ENCODE assay signal across 8 cellular contexts in genomic region chr7:50068850-50069551, GRCh38. TPM values are rescaled to one million over a fixed set of nuclear protein-coding genes. Genes with fewer than 3 reads are reported as not detected.
A peak's percentile ranks its signal among the peaks of the same experiment; 100 is the strongest.
DNase-seq lines count a peak whose midpoint lies in the region; ATAC-seq and TF ChIP-seq lines count a peak whose summit lies in the region.

No MANE protein-coding gene starts in this region.

- intact Hi-C loops in left colon (cut with DNase I, micrococcal nuclease) = no loop called here

- H3K4me1 ChIP-seq in suprapubic skin = peaks cover 15% of the 10 kb centered on the region

- TF ChIP-seq CTCF in suprapubic skin (IDR thresholded peaks at IDR 0.05) (no peak), WERI-Rb-1 (IDR thresholded peaks at IDR 0.05; ENCODE audit: low read depth, low read length) (no peak)

- H3K27ac ChIP-seq in suprapubic skin (peak overlapping the region; percentile 80), WERI-Rb-1 (no peak overlapping the region)

- 1% methylated on average over 6 of the region's 6 CpGs for WGBS in suprapubic skin

- H3K36me3 ChIP-seq in suprapubic skin = no peaks in the 10 kb centered on the region
- no peaks in the 10 kb centered on the region for H3K36me3 ChIP-seq in WERI-Rb-1

- no peak for TF ChIP-seq EP300 in suprapubic skin (IDR thresholded peaks at IDR 0.05)

- DNase-seq in stimulated activated CD4-positive, alpha-beta T cell treated with anti-CD3 and anti-CD28 coated beads, Interleukin-15, amount 100 ng/mL, for 24 hours = peak; percentile 35
- DNase-seq in stimulated activated CD4-positive, alpha-beta T cell treated with anti-CD3 and anti-CD28 coated beads, Interleukin-2, amount 100 ng/mL, for 48 hours = no peak
- DNase-seq in NCI-H748 (lab: John Stamatoyannopoulos, UW; ENCODE audit: unreplicated experiment) (peak; percentile 87), T47D (ENCODE audit: low read depth in 1 of 2, low spot score in 1 of 2) (peak; percentile 28 to 89), left colon (peak; percentile 27 to 44), suprapubic skin (ENCODE audit: low spot score in 2 of 2) (no peak), WERI-Rb-1 (no peak)

- peak overlapping the region; percentile 51 for H3K4me3 ChIP-seq in suprapubic skin
- H3K4me3 ChIP-seq in WERI-Rb-1 (ENCODE audit: low read depth, low read length) = no peak overlapping the region

- no peak for TF ChIP-seq POLR2A in suprapubic skin (IDR thresholded peaks at IDR 0.05)

- ATAC-seq in HG02943 (IDR thresholded peaks at IDR 0.05; ENCODE audit: low read depth, unreplicated experiment) (peak; percentile 67), left colon (peak; percentile 85)

- in situ Hi-C loops in T47D (cut with HindIII; ENCODE audit: low pct_unique_long_range_greater_than_20kb, low sequenced_read_pairs) = no loop called here

- H3K27me3 ChIP-seq in suprapubic skin (no peaks in the 10 kb centered on the region), WERI-Rb-1 (ENCODE audit: insufficient read depth, low read depth, severe bottlenecking) (no peaks in the 10 kb centered on the region)

- H3K9me3 ChIP-seq in suprapubic skin = no peaks in the 10 kb centered on the region
- peaks cover 4% of the 10 kb centered on the region for H3K9me3 ChIP-seq in WERI-Rb-1 (ENCODE audit: severe bottlenecking)

RNA-seq across cellular contexts. Expression of gene ZPBP, which starts 24.0 kb away (rescaled TPM):
- total RNA-seq in left colon (not detected), suprapubic skin (under 1 TPM in 1 of 4 donors, not detected in 3; 0.49 TPM)

Comparison
In these comparisons a context has a peak if more than half of its experiments do, and no peak if none do; other contexts are left out.
1. DNase-seq: peak in stimulated activated CD4-positive, alpha-beta T cell treated with anti-CD3 and anti-CD28 coated beads, Interleukin-15, amount 100 ng/mL, for 24 hours (single experiment), NCI-H748 (single experiment), T47D (2 of 2) and left colon (2 of 2); none in stimulated activated CD4-positive, alpha-beta T cell treated with anti-CD3 and anti-CD28 coated beads, Interleukin-2, amount 100 ng/mL, for 48 hours (0 of 2), suprapubic skin (0 of 2) and WERI-Rb-1 (single experiment).